In the genomic region with DNA sequence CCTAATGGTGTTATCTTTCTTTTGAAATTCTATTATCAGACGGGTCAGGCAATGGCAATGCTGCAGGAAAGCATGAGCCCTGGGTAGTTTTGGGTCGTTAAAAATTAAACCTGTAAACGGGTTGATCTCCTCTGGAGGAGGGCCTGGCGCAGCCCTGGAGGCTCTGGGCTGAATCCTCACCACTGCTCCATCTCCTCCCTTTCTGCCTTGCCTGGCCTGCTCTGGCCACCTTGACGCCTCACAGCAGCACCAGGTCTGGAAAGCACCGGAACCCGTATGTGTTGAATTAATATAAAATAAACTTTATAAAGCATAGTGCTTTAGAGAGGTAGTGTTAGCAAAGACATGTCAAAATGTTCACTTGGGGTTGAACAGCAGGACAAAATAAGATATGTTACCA, we compare ENCODE assay signal across 24 cellular contexts.
"Had no signal": no experiment of that assay in that cellular context is flagged by ENCODE, and none has a peak within 500 bp of the region (broad histone marks: within the 10 kb centered on the region; RNA-seq: fewer than 3 reads in every experiment).

No MANE protein-coding gene starts in this region.

- H3K27ac ChIP-seq: colonic mucosa, coronary artery, dorsolateral prefrontal cortex, epithelial cell of prostate, esophagus muscularis mucosa, esophagus squamous epithelium, foreskin keratinocyte, gastrocnemius medialis, gastroesophageal sphincter, heart left ventricle, heart right ventricle had no signal

- DNase-seq: colonic mucosa; cortex of kidney; dermis blood vessel endothelial cell; dorsolateral prefrontal cortex; effector CD4-positive, alpha-beta T cell; effector CD8-positive, alpha-beta T cell; effector memory CD4-positive, alpha-beta T cell; effector memory CD8-positive, alpha-beta T cell; endodermal cell; erythroblast; esophagus squamous epithelium; foreskin fibroblast; foreskin keratinocyte; foreskin melanocyte; gastrocnemius medialis; glutamatergic neuron; head of caudate nucleus; heart left ventricle; heart right ventricle had no signal

- H3K27me3 ChIP-seq: colonic mucosa had no signal

- H3K9me3 ChIP-seq: colonic mucosa, esophagus muscularis mucosa, esophagus squamous epithelium, gastrocnemius medialis, gastroesophageal sphincter, heart left ventricle, heart right ventricle had no signal

- H3K36me3 ChIP-seq: colonic mucosa, esophagus muscularis mucosa, esophagus squamous epithelium, gastrocnemius medialis, gastroesophageal sphincter, heart left ventricle, heart right ventricle had no signal

- H3K4me1 ChIP-seq: colonic mucosa, esophagus muscularis mucosa, esophagus squamous epithelium, foreskin keratinocyte, gastrocnemius medialis, gastroesophageal sphincter, heart left ventricle, heart right ventricle had no signal

- ATAC-seq: effector memory CD8-positive, alpha-beta T cell; esophagus mucosa; foreskin keratinocyte; gastrocnemius medialis; gastroesophageal sphincter; heart left ventricle; heart right ventricle had no signal

- H3K4me3 ChIP-seq: colonic mucosa, coronary artery, dorsolateral prefrontal cortex, esophagus muscularis mucosa, esophagus squamous epithelium, gastrocnemius medialis, gastroesophageal sphincter, heart left ventricle, heart right ventricle had no signal
